In genomic region chr17:74873036-74873873, GRCh38 we compare ENCODE assay signal across 8 cellular contexts. TPM values are rescaled to one million over a fixed set of nuclear protein-coding genes. Genes with fewer than 3 reads are reported as not detected.
A peak's percentile ranks its signal among the peaks of the same experiment; 100 is the strongest.
DNase-seq lines count a peak whose midpoint lies in the region; ATAC-seq lines count a peak whose summit lies in the region.

No MANE protein-coding gene starts in this region.

- peak; percentile 90 for ATAC-seq in GM19351 (IDR thresholded peaks at IDR 0.05; ENCODE audit: unreplicated experiment)
- peak; percentile 88 for ATAC-seq in HG03520 (IDR thresholded peaks at IDR 0.05; ENCODE audit: unreplicated experiment)
- ATAC-seq in left colon = peak; percentile 90

- no peaks in the 10 kb centered on the region for H3K9me3 Mint-ChIP-seq in activated CD4-positive, alpha-beta T cell treated with anti-CD3 and anti-CD28 coated beads, Interleukin-2, amount 10 ng/mL, durations not matched to agents 7 days and 5 days

- POLR2A ChIA-PET in activated CD4-positive, alpha-beta T cell treated with anti-CD3 and anti-CD28 coated beads, Interleukin-2, amount 10 ng/mL, durations not matched to agents 7 days and 5 days (lab: Charles Lee) = interaction anchor here (0.6 to 1.0 kb wide), 3 partner anchors 21 to 201 kb away, joined by 3 to 5 read pairs (median 4); partner anchors contain the start of gene MRPL58

- DNase-seq in C1 segment of cervical spinal cord (lab: John Stamatoyannopoulos, UW) (peak; percentile 97 to 100 (median 100)), NCI-H526 treated with DMSO at 0.1 percent for 48 hours (lab: John Stamatoyannopoulos, UW) (peak; percentile 99), cortex of kidney (lab: John Stamatoyannopoulos, UW) (peak; percentile 95), left colon (peak; percentile 100)
- DNase-seq in activated CD4-positive, alpha-beta T cell treated with anti-CD3 and anti-CD28 coated beads, Interleukin-2, amount 10 ng/mL, durations not matched to agents 7 days and 5 days = peak; percentile 100
- DNase-seq in stimulated activated CD4-positive, alpha-beta T cell treated with anti-CD3 and anti-CD28 coated beads, Interleukin-1b, Interleukin-23, amount 100 ng/mL, for 4 hours (ENCODE audit: low read depth in 2 of 2) = peak; percentile 97 to 98

- peaks cover 41% of the 10 kb centered on the region for H3K4me1 Mint-ChIP-seq in activated CD4-positive, alpha-beta T cell treated with anti-CD3 and anti-CD28 coated beads, Interleukin-2, amount 10 ng/mL, durations not matched to agents 7 days and 5 days

- CTCF ChIA-PET in activated CD4-positive, alpha-beta T cell treated with anti-CD3 and anti-CD28 coated beads, Interleukin-2, amount 10 ng/mL, durations not matched to agents 7 days and 5 days (lab: Charles Lee) = interaction anchor here (0.5 to 2.8 kb wide), 18 partner anchors 8 to 1552 kb away, joined by 3 to 13 read pairs (median 3); partner anchors contain the start of genes MIF4GD, OTOP2 and SUMO2

- peak overlapping the region; percentile 82 for H3K4me3 Mint-ChIP-seq in activated CD4-positive, alpha-beta T cell treated with anti-CD3 and anti-CD28 coated beads, Interleukin-2, amount 10 ng/mL, durations not matched to agents 7 days and 5 days

- peaks cover 8% of the 10 kb centered on the region for H3K36me3 Mint-ChIP-seq in activated CD4-positive, alpha-beta T cell treated with anti-CD3 and anti-CD28 coated beads, Interleukin-2, amount 10 ng/mL, durations not matched to agents 7 days and 5 days (ENCODE audit: low read depth)

- H3K27ac Mint-ChIP-seq in activated CD4-positive, alpha-beta T cell treated with anti-CD3 and anti-CD28 coated beads, Interleukin-2, amount 10 ng/mL, durations not matched to agents 7 days and 5 days = peak overlapping the region; percentile 95

- intact Hi-C loops in left colon (cut with DNase I, micrococcal nuclease) = loop anchor here in 1 of 2 donors (5.0 kb wide), 1 partner anchor 131 kb away; no protein-coding TSS in a partner anchor

- no peaks in the 10 kb centered on the region for H3K27me3 Mint-ChIP-seq in activated CD4-positive, alpha-beta T cell treated with anti-CD3 and anti-CD28 coated beads, Interleukin-2, amount 10 ng/mL, durations not matched to agents 7 days and 5 days

RNA-seq across cellular contexts. Expression of gene FDXR, which starts 0.5 kb away (rescaled TPM):
- 10 to 100 TPM; 36.0 to 43.4 TPM for total RNA-seq in activated CD4-positive, alpha-beta T cell treated with anti-CD3 and anti-CD28 coated beads, Interleukin-2, amount 10 ng/mL, durations not matched to agents 7 days and 5 days
- total RNA-seq in left colon = 10 to 100 TPM; 13.0 to 17.0 TPM

RNA-seq across cellular contexts. Expression of gene GRIN2C, which starts 13.6 kb away (rescaled TPM):
- under 1 TPM; 0.20 to 0.25 TPM for total RNA-seq in activated CD4-positive, alpha-beta T cell treated with anti-CD3 and anti-CD28 coated beads, Interleukin-2, amount 10 ng/mL, durations not matched to agents 7 days and 5 days
- under 1 TPM; 0.09 to 0.45 TPM for total RNA-seq in left colon

RNA-seq across cellular contexts. Expression of gene FADS6, which starts 20.2 kb away (rescaled TPM):
- not detected for total RNA-seq in activated CD4-positive, alpha-beta T cell treated with anti-CD3 and anti-CD28 coated beads, Interleukin-2, amount 10 ng/mL, durations not matched to agents 7 days and 5 days
- 1 to 10 TPM; 1.1 to 6.4 TPM for total RNA-seq in left colon

RNA-seq across cellular contexts. Expression of gene USH1G, which starts 49.8 kb away (rescaled TPM):
- not detected for total RNA-seq in activated CD4-positive, alpha-beta T cell treated with anti-CD3 and anti-CD28 coated beads, Interleukin-2, amount 10 ng/mL, durations not matched to agents 7 days and 5 days
- under 1 TPM in 1 of 2 donors, not detected in 1; 0.31 TPM for total RNA-seq in left colon

RNA-seq across cellular contexts. Expression of gene OTOP2, which starts 50.8 kb away (rescaled TPM):
- total RNA-seq in activated CD4-positive, alpha-beta T cell treated with anti-CD3 and anti-CD28 coated beads, Interleukin-2, amount 10 ng/mL, durations not matched to agents 7 days and 5 days = not detected
- 10 to 100 TPM; 52.3 to 70.3 TPM for total RNA-seq in left colon

Comparison
In these comparisons a context has a peak if more than half of its experiments do, and no peak if none do; other contexts are left out.
1. Peak in every context shown above with its lines: DNase-seq and ATAC-seq.